20 cellular contexts compared by ENCODE assay signal in the genomic region with DNA sequence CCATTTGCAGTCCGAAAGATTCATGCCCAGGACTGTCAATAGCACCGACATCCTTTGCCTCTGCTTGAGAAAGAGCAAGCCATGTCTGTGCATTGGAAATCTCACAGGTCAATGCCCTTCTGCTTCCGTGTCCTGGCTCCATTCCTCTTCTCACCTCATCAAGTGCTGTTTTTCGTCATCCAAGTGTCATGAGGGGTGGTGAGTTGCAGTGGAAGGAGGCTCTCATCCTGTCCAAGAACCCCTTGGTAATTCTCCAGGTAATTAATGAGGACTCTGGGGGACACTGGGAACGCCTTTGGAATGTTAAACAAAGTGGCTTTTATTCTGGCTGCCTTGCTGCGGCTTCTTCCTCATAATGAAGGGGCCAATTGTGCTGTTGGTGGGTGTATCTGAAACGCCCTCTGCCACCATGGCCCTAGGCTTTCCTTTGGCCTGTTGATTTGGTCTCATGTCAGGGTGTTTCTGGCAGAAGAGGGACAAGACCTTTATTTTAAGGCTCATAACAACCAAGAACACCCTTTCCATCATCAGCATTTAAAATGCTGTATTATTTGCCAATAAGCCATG. TPM values are rescaled to one million over a fixed set of nuclear protein-coding genes. Genes with fewer than 3 reads are reported as not detected.
A peak's percentile ranks its signal among the peaks of the same experiment; 100 is the strongest.
DNase-seq lines count a peak whose midpoint lies in the region; ATAC-seq and TF ChIP-seq lines count a peak whose summit lies in the region.
"Had no signal": no experiment of that assay in that cellular context is flagged by ENCODE, and none has a peak within 500 bp of the region (broad histone marks: within the 10 kb centered on the region; RNA-seq: fewer than 3 reads in every experiment).

No MANE protein-coding gene starts in this region.

- no peak overlapping the region for H2BK5ac ChIP-seq in trophoblast cell (ENCODE audit: low read depth, low read length, poor library complexity)

- H3K79me1 ChIP-seq in trophoblast cell (ENCODE audit: low read length): no peaks in the 10 kb centered on the region

- no peak for TF ChIP-seq CTCF in GM23338 (conservative IDR thresholded peaks at IDR 0.05; ENCODE audit: low read depth in 2 of 2)
- TF ChIP-seq CTCF in psoas muscle (IDR thresholded peaks at IDR 0.05): no peak

- no peaks in the 10 kb centered on the region for H4K20me1 ChIP-seq in GM23338 (replicated peaks; ENCODE audit: insufficient read depth)
- H4K20me1 ChIP-seq: BLaER1 treated with 17β-estradiol and CSF1 and Interleukin-3, amounts not matched to agents 10 nM and 100 nM had no signal

- 63 to 69% (median 67%) methylated on average over 7 of the region's 7 CpGs for WGBS in psoas muscle, 3 donors
- no CpG with 5 or more reads among the region's 7 CpGs for WGBS in trophoblast cell (ENCODE audit: extremely low coverage, insufficient coverage, insufficient read length)

- intact Hi-C loops in psoas muscle (cut with DNase I): no loop called here

- no peaks in the 10 kb centered on the region for H3K9me3 Mint-ChIP-seq in GM23338
- H3K9me3 Mint-ChIP-seq: natural killer cell had no signal

- H2BK12ac ChIP-seq in trophoblast cell (ENCODE audit: low read length): no peak overlapping the region

- H3K4ac ChIP-seq in trophoblast cell (ENCODE audit: low read depth, low read length): no peak overlapping the region

- H3K18ac ChIP-seq in trophoblast cell (ENCODE audit: low read length): no peak overlapping the region

- no peak overlapping the region for H4K12ac ChIP-seq in trophoblast cell (ENCODE audit: low read depth, low read length)

- H3K4me1 ChIP-seq in GM23338 (ENCODE audit: insufficient read depth) (no peaks in the 10 kb centered on the region), psoas muscle (peaks cover 31% of the 10 kb centered on the region), trophoblast cell (ENCODE audit: control insufficient read depth in 1 of 2, insufficient read depth in 2 of 2, low read length in 2 of 2) (peaks cover 13 to 16% of the 10 kb centered on the region in 2 experiments)
- H3K4me1 ChIP-seq: spleen had no signal

- H2AK5ac ChIP-seq in trophoblast cell (ENCODE audit: low read length): no peak overlapping the region

- H3K36me3 Mint-ChIP-seq in GM23338 (ENCODE audit: low read depth): no peaks in the 10 kb centered on the region
- H3K36me3 Mint-ChIP-seq: natural killer cell had no signal

- no peak overlapping the region for H3K4me3 Mint-ChIP-seq in GM23338
- H3K4me3 Mint-ChIP-seq: natural killer cell had no signal

- ATAC-seq in GM23338: no peak
- ATAC-seq in psoas muscle: peak in 2 of 4 donors; percentile 11 to 29
- ATAC-seq: natural killer cell had no signal

- H3K14ac ChIP-seq in trophoblast cell (ENCODE audit: low read length): no peak overlapping the region

- no peak overlapping the region for H3K27ac Mint-ChIP-seq in GM23338
- H3K27ac Mint-ChIP-seq: natural killer cell had no signal

- H3K4me2 ChIP-seq in GM23338 (no peak overlapping the region), trophoblast cell (ENCODE audit: low read length) (no peak overlapping the region)
- H3K4me2 ChIP-seq: BLaER1 treated with 17β-estradiol and CSF1 and Interleukin-3, amounts not matched to agents 10 nM and 100 nM had no signal

- H3K27ac ChIP-seq in GM23338 (ENCODE audit: low read depth): no peak overlapping the region
- peak overlapping the region; percentile 48 for H3K27ac ChIP-seq in psoas muscle
- H3K27ac ChIP-seq in trophoblast cell (ENCODE audit: low read depth, low read length): no peak overlapping the region
- H3K27ac ChIP-seq: BLaER1 treated with 17β-estradiol and CSF1 and Interleukin-3, amounts not matched to agents 10 nM and 100 nM; spleen had no signal

- no peak overlapping the region for H2BK120ac ChIP-seq in trophoblast cell (ENCODE audit: insufficient read depth, low read length, poor library complexity)

- no peaks in the 10 kb centered on the region for H3K79me2 ChIP-seq in GM23338 (replicated peaks; ENCODE audit: insufficient read depth)
- no peaks in the 10 kb centered on the region for H3K79me2 ChIP-seq in trophoblast cell (ENCODE audit: control insufficient read depth, insufficient read depth, low read length, poor library complexity)

- no peaks in the 10 kb centered on the region for H3F3A ChIP-seq in GM23338 (replicated peaks; ENCODE audit: low read depth)

- DNase-seq in GM23338 (ENCODE audit: low spot score): no peak
- peak; percentile 50 for DNase-seq in epidermal melanocyte (ENCODE audit: insufficient read length, low spot score)
- DNase-seq in islet precursor cell: peak; percentile 86
- no peak for DNase-seq in psoas muscle
- no peak for DNase-seq in DMS79 (lab: John Stamatoyannopoulos, UW)
- no peak for DNase-seq in trophoblast cell
- no peak for DNase-seq in NCI-H345 treated with DMSO at 0.1 percent for 48 hours (lab: John Stamatoyannopoulos, UW; ENCODE audit: unreplicated experiment)
- no peak for DNase-seq in NCI-H2029 treated with DMSO at 0.1 percent for 48 hours (lab: John Stamatoyannopoulos, UW)
- DNase-seq: activated CD4-positive, CD25-positive, alpha-beta regulatory T cell treated with anti-CD3 and anti-CD28 coated beads, Interleukin-2, amount 50 U/mL, for 72 hours; activated naive CD4-positive, alpha-beta T cell treated with anti-CD3 and anti-CD28 coated beads, Interleukin-2, amount 50 U/mL, for 16 hours; activated T-cell treated with anti-CD3 and anti-CD28 coated beads, Interleukin-2, amount 50 U/mL, for 48 hours; GF-D8; mammary epithelial cell; natural killer cell; NCI-H748 treated with DMSO at 0.1 percent for 48 hours; posterior cingulate gyrus; spleen; stimulated activated CD4-positive, alpha-beta T cell treated with anti-CD3 and anti-CD28 coated beads, Interleukin-4, amount 100 ng/mL, for 24 hours; SW 1271 had no signal

- H3K9ac ChIP-seq in trophoblast cell (ENCODE audit: low read length): no peak overlapping the region
- H3K9ac ChIP-seq: BLaER1 treated with 17β-estradiol and CSF1 and Interleukin-3, amounts not matched to agents 10 nM and 100 nM had no signal

- peaks cover 4% of the 10 kb centered on the region for H3K4me1 Mint-ChIP-seq in GM23338
- H3K4me1 Mint-ChIP-seq: natural killer cell had no signal

- H4K91ac ChIP-seq in trophoblast cell (ENCODE audit: low read depth, low read length): no peak overlapping the region

- H3K27me3 Mint-ChIP-seq in GM23338 (ENCODE audit: insufficient read depth, low read depth, poor library complexity): no peaks in the 10 kb centered on the region

- no peak overlapping the region for H4K8ac ChIP-seq in trophoblast cell (ENCODE audit: low read depth, low read length)

- peak overlapping the region; percentile 76; the same call in 1 of the 2 replicates for H2AFZ ChIP-seq in GM23338
- H2AFZ ChIP-seq in trophoblast cell (ENCODE audit: insufficient read depth, low read length, poor library complexity): no peak overlapping the region

- H3K23ac ChIP-seq in trophoblast cell (ENCODE audit: low read length): no peak overlapping the region

- H3K4me3 ChIP-seq in GM23338 (no peak overlapping the region), psoas muscle (no peak overlapping the region), trophoblast cell (ENCODE audit: low read depth, low read length) (no peak overlapping the region)
- H3K4me3 ChIP-seq: BLaER1 treated with 17β-estradiol and CSF1 and Interleukin-3, amounts not matched to agents 10 nM and 100 nM; spleen had no signal

- H3K27me3 ChIP-seq in GM23338 (ENCODE audit: insufficient read depth) (no peaks in the 10 kb centered on the region), psoas muscle (ENCODE audit: insufficient read depth in 3 of 3, low read length in 2 of 3) (no peaks in the 10 kb centered on the region), trophoblast cell (ENCODE audit: insufficient read depth, low read length) (no peaks in the 10 kb centered on the region)
- H3K27me3 ChIP-seq: BLaER1 treated with 17β-estradiol and CSF1 and Interleukin-3, amounts not matched to agents 10 nM and 100 nM; spleen had no signal

- H3K36me3 ChIP-seq in GM23338 (ENCODE audit: insufficient read depth) (no peaks in the 10 kb centered on the region), psoas muscle (ENCODE audit: insufficient read depth in 1 of 2, low read depth in 1 of 2) (no peaks in the 10 kb centered on the region), trophoblast cell (ENCODE audit: control insufficient read depth in 1 of 2, insufficient read depth in 2 of 2, low read length in 2 of 2) (no peaks in the 10 kb centered on the region)
- H3K36me3 ChIP-seq: BLaER1 treated with 17β-estradiol and CSF1 and Interleukin-3, amounts not matched to agents 10 nM and 100 nM; spleen had no signal

- H3K9me3 ChIP-seq in psoas muscle: no peaks in the 10 kb centered on the region
- no peaks in the 10 kb centered on the region for H3K9me3 ChIP-seq in trophoblast cell (ENCODE audit: insufficient read depth, low read depth, low read length)
- H3K9me3 ChIP-seq: BLaER1 treated with 17β-estradiol and CSF1 and Interleukin-3, amounts not matched to agents 10 nM and 100 nM had no signal

- peaks cover 4% of the 10 kb centered on the region; the same call in 1 of the 2 replicates for H3K9me2 ChIP-seq in GM23338 (ENCODE audit: insufficient read depth)

RNA-seq across cellular contexts. Expression of a gene that starts 57.7 kb away (rescaled TPM):
- 1.6 and 1.8 TPM in 2 replicates for total RNA-seq in GM23338 (2014; rRNA removed; shearing (Covaris generic))
- 0.91 and 0.94 TPM in 2 replicates for polyA plus RNA-seq in GM23338 (2016; fragmentation: Nextera tagmentation; extraction: Ambion mirVana)
- total RNA-seq in psoas muscle: 100 to 1,000 TPM in 3 of 4 donors, 10 to 100 TPM in 1; 89.6 to 359 (median 280) TPM
- 100 to 1,000 TPM in 1 of 3 donors, 10 to 100 TPM in 2; 38.5 to 111 (median 59.1) TPM for polyA plus RNA-seq in psoas muscle
- 0.08 and 0.14 TPM in 2 replicates for polyA plus RNA-seq in trophoblast cell (2013)
- total RNA-seq: natural killer cell had no signal

Comparison
In these comparisons a context has a peak if more than half of its experiments do, and no peak if none do; other contexts are left out.
1. DNase-seq: peak in epidermal melanocyte (single experiment) and islet precursor cell (single experiment); none in GM23338 (single experiment), psoas muscle (0 of 2), DMS79 (single experiment), trophoblast cell (0 of 2), NCI-H345 treated with DMSO at 0.1 percent for 48 hours (single experiment) and NCI-H2029 treated with DMSO at 0.1 percent for 48 hours (single experiment).
2. RNA of a gene that starts 57.7 kb away (total RNA-seq): 89.6 to 359 TPM in psoas muscle; 1.6 to 1.8 TPM in GM23338; every median in the first group is over 10 times any median in the second.